ENCODE assay signal across 9 cellular contexts in genomic region chr18:3816601-3817363, GRCh38.
DNase-seq lines count a peak whose midpoint lies in the region; ATAC-seq, FAIRE-seq and TF ChIP-seq lines count a peak whose summit lies in the region.
"Had no signal": no experiment of that assay in that cellular context is flagged by ENCODE, and none has a peak within 500 bp of the region (broad histone marks: within the 10 kb centered on the region; RNA-seq: fewer than 3 reads in every experiment).

No MANE protein-coding gene starts in this region.

- no peak for TF ChIP-seq EP300 in GM12878 (IDR thresholded peaks at IDR 0.05; ENCODE audit: borderline replicate concordance in 1 of 2, control insufficient read depth in 1 of 2, low read depth in 2 of 2, low read length in 2 of 2)

- no peak for TF ChIP-seq RAD21 in GM12878 (IDR thresholded peaks at IDR 0.05; ENCODE audit: insufficient read depth, low read depth, low read length)

- WGBS in GM12878 (ENCODE audit: insufficient coverage, insufficient replicate concordance, low lambda C conversion rate, missing lambda C conversion rate): 11% methylated on average over 3 of the region's 3 CpGs

- BruUV-seq in GM12878 (replicated peaks; lab: Mats Ljungman, UMichigan): no TSS peak

- H3K4me3 Mint-ChIP-seq in CD4-positive, alpha-beta T cell: no peak overlapping the region

- no peaks in the 10 kb centered on the region for H4K20me1 ChIP-seq in GM12878 (ENCODE audit: control insufficient read depth, insufficient read depth)

- SMC1A ChIA-PET in GM12878 (lab: Charles Lee; ENCODE audit: uncharacterized antibody, unreplicated experiment): interaction anchor here (0.6 to 2.0 kb wide), 9 partner anchors 19 to 302 kb away, joined by 3 to 8 read pairs (median 4); no protein-coding TSS in a partner anchor

- no peaks in the 10 kb centered on the region for H3K79me2 ChIP-seq in GM12878 (ENCODE audit: control insufficient read depth, insufficient read depth, low read length)

- no peaks in the 10 kb centered on the region for H3K36me3 Mint-ChIP-seq in CD4-positive, alpha-beta T cell (ENCODE audit: low read depth)

- RAD21 ChIA-PET in GM12878 (lab: Charles Lee; ENCODE audit: unreplicated experiment): interaction anchor here (1.0 to 1.7 kb wide), 3 partner anchors 17 to 45 kb away, joined by 3 to 4 read pairs (median 3); no protein-coding TSS in a partner anchor

- ATAC-seq in GM12878 (peak; percentile 55), left colon (peak; percentile 86), HG02884 (IDR thresholded peaks at IDR 0.05; ENCODE audit: unreplicated experiment) (no peak)
- ATAC-seq in CD4-positive, alpha-beta T cell (ENCODE audit: poor library complexity): no peak

- no peaks in the 10 kb centered on the region for H3K9me3 ChIP-seq in GM12878 (replicated peaks; ENCODE audit: control insufficient read depth, insufficient read depth, low read length)
- H3K9me3 ChIP-seq in CD4-positive, alpha-beta T cell (ENCODE audit: control insufficient read depth, low read length): no peaks in the 10 kb centered on the region

- in situ Hi-C loops in GM12878 (cut with MboI): no loop called here

- no peaks in the 10 kb centered on the region for H3K4me1 ChIP-seq in GM12878 (ENCODE audit: control insufficient read depth, insufficient read depth, low read length)

- no peak for TF ChIP-seq POLR2A in GM12878 (IDR thresholded peaks at IDR 0.05; ENCODE audit: low read depth, low read length)

- no peak overlapping the region for H3K4me3 ChIP-seq in GM12878

- H3K27ac Mint-ChIP-seq in CD4-positive, alpha-beta T cell: no peak overlapping the region

- peak; percentile 66 for DNase-seq in AG08395 (ENCODE audit: low spot score)
- DNase-seq in HT-29 (ENCODE audit: low spot score): peak; percentile 92
- DNase-seq in GM12878 (ENCODE audit: low read depth, low spot score): no peak
- no peak for DNase-seq in left colon
- DNase-seq in CD4-positive, alpha-beta T cell: no peak
- no peak for DNase-seq in SKM-1 (lab: John Stamatoyannopoulos, UW; ENCODE audit: unreplicated experiment)
- no peak for DNase-seq in ureter (ENCODE audit: low spot score)
- DNase-seq: effector memory CD4-positive, alpha-beta T cell had no signal

- H3K27me3 ChIP-seq in GM12878 (replicated peaks in 1 of 2; ENCODE audit: control insufficient read depth in 2 of 2, insufficient read depth in 2 of 2, low read length in 1 of 2): no peaks in the 10 kb centered on the region
- no peaks in the 10 kb centered on the region for H3K27me3 ChIP-seq in CD4-positive, alpha-beta T cell (ENCODE audit: control insufficient read depth, insufficient read depth, low read length)

- H3K27ac ChIP-seq in GM12878 (ENCODE audit: control insufficient read depth, insufficient read depth): no peak overlapping the region
- no peak overlapping the region for H3K27ac ChIP-seq in CD4-positive, alpha-beta T cell (ENCODE audit: low read depth, low read length)

- no peak for TF ChIP-seq CTCF in GM12878 (IDR thresholded peaks at IDR 0.05 in 2 of 3, conservative IDR thresholded peaks at IDR 0.05 in 1 of 3; ENCODE audit: control insufficient read depth in 2 of 3, extremely low read depth in 1 of 3, insufficient read depth in 1 of 3, low read depth in 3 of 3, low read length in 3 of 3)
- TF ChIP-seq CTCF in CD4-positive, alpha-beta T cell (IDR thresholded peaks at IDR 0.05): no peak

- H3K36me3 ChIP-seq in GM12878 (ENCODE audit: control insufficient read depth in 2 of 2, insufficient read depth in 2 of 2, low read length in 1 of 2): no peaks in the 10 kb centered on the region

- CTCF ChIA-PET in GM12878 (lab: Yijun Ruan, JAX): interaction anchor here (0.9 to 2.6 kb wide), 5 partner anchors 9 to 178 kb away, joined by 3 to 7 read pairs (median 3); no protein-coding TSS in a partner anchor
- CTCF ChIA-PET in CD4-positive, alpha-beta T cell (lab: Charles Lee): no interaction called here

- no peaks in the 10 kb centered on the region for H3K9me3 Mint-ChIP-seq in CD4-positive, alpha-beta T cell

- FAIRE-seq in GM12878 (lab: Jason Lieb, UNC): no peak

- H3K4me2 ChIP-seq in GM12878 (ENCODE audit: control insufficient read depth, insufficient read depth): no peak overlapping the region

- POLR2A ChIA-PET in GM12878 (lab: Charles Lee): interaction anchor here (1.7 kb wide), 1 partner anchor 12 kb away, joined by 4 read pairs; no protein-coding TSS in a partner anchor
- POLR2A ChIA-PET in CD4-positive, alpha-beta T cell (lab: Charles Lee): no interaction called here

- intact Hi-C loops in GM12878 (cut with micrococcal nuclease; ENCODE audit: unreplicated experiment) (no loop called here), left colon (cut with DNase I, micrococcal nuclease) (no loop called here)
- intact Hi-C loops in CD4-positive, alpha-beta T cell (cut with DNase I, micrococcal nuclease): no loop called here

- peaks cover 15% of the 10 kb centered on the region for H3K27me3 Mint-ChIP-seq in CD4-positive, alpha-beta T cell

- H3K4me1 Mint-ChIP-seq in CD4-positive, alpha-beta T cell (ENCODE audit: low read depth): no peaks in the 10 kb centered on the region

- no peak overlapping the region for H2AFZ ChIP-seq in GM12878 (ENCODE audit: control insufficient read depth, low read depth, low read length)

- no peak overlapping the region for H3K9ac ChIP-seq in GM12878 (ENCODE audit: control insufficient read depth, insufficient read depth, low read length)

TF ChIP-seq in GM12878, 131 proteins besides CTCF, POLR2A, EP300 and RAD21 (continues in another document):
- no peak for TF ChIP-seq CHD2 (IDR thresholded peaks at IDR 0.05; ENCODE audit: borderline replicate concordance, low read depth, low read length)
- no peak for TF ChIP-seq BCLAF1 (IDR thresholded peaks at IDR 0.05)
- no peak for TF ChIP-seq TARDBP (IDR thresholded peaks at IDR 0.05; ENCODE audit: borderline replicate concordance)
- TF ChIP-seq MTA2 (IDR thresholded peaks at IDR 0.05; ENCODE audit: low read depth): no peak
- TF ChIP-seq ZBED1 (IDR thresholded peaks at IDR 0.05; ENCODE audit: borderline replicate concordance): no peak
- no peak for TF ChIP-seq YY1 (IDR thresholded peaks at IDR 0.05; ENCODE audit: low read depth, low read length)
- no peak for TF ChIP-seq WRNIP1 (IDR thresholded peaks at IDR 0.05; ENCODE audit: borderline replicate concordance, low read depth, low read length)
- TF ChIP-seq HDAC2 (IDR thresholded peaks at IDR 0.05): no peak
- no peak for TF ChIP-seq EZH2 (IDR thresholded peaks at IDR 0.05; ENCODE audit: borderline replicate concordance, control insufficient read depth, low read depth, low read length)
- TF ChIP-seq ZNF24 (IDR thresholded peaks at IDR 0.05): no peak
- TF ChIP-seq ATF2 (IDR thresholded peaks at IDR 0.05; ENCODE audit: low read length): no peak
- TF ChIP-seq MYC (IDR thresholded peaks at IDR 0.05; ENCODE audit: insufficient read depth, insufficient read length, insufficient replicate concordance, low read length, severe bottlenecking): no peak
- no peak for TF ChIP-seq KAT2A (conservative IDR thresholded peaks at IDR 0.05; ENCODE audit: control insufficient read depth, low read depth, low read length)
- no peak for TF ChIP-seq IKZF1 (conservative IDR thresholded peaks at IDR 0.05)
- TF ChIP-seq RBBP5 (conservative IDR thresholded peaks at IDR 0.05): no peak

Comparison
In these comparisons a context has a peak if more than half of its experiments do, and no peak if none do; other contexts are left out.
1. DNase-seq: peak in AG08395 (single experiment) and HT-29 (single experiment); none in GM12878 (single experiment), left colon (0 of 2), CD4-positive, alpha-beta T cell (0 of 10), SKM-1 (single experiment) and ureter (single experiment).
2. ATAC-seq: peak in GM12878 (single experiment) and left colon (single experiment); none in CD4-positive, alpha-beta T cell (single experiment) and HG02884 (single experiment).